Comparison of ENCODE assay signal across 1 cellular context in the genomic region with DNA sequence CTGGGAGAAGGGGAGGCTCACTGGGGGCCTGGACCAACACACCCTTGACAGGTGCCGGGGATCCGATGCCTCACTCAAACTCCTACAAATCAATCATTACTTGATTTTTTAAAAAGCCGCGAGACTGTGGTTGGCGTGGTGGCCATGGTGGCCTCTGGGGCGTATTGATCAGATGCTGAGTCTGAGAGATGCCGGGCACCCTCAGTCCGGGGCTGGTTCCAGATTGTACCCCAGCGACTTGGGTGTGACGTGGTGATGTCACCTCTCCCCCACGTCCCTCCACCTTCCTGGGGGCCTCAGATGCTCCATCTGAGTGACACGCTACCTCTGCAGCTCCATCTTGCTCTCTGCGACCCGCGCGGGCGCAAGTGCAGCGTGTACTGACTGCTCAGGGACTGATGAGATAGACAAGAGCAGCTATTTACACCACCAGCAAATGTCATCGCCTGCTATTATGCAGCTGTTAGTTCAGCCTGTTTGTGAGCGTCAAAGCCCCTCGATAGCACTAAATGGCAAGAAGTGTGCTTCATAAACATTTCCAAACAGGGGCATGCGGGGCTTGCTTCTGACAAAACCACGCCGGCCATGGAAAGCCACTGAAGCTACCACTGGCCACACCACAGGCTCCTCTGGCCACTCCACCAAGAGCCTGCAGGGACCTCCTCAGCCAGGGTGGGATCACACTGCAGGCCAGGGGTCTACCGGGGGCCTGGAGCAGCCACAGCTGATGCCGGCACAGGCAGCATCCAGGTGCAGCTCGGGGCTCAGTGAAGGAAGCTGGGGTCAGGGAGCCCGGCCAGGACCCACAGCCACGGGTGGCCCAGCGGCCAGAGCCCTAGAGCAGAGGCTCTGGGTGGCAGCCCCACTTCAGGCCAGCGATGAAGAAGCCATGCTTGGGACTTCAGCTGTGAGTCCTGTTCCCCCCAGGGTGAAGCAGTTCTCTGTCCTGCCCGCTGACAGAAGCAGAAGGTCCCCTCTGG.
A peak's percentile ranks its signal among the peaks of the same experiment; 100 is the strongest.
TF ChIP-seq lines count a peak whose summit lies in the region.

No MANE protein-coding gene starts in this region.

TF ChIP-seq in HepG2, 621 proteins besides CTCF, POLR2A, EP300 and RAD21:
- TF ChIP-seq CREB1 (IDR thresholded peaks at IDR 0.05) (peak; percentile 35; the same call in 1 of the 2 replicates), CREB1 (CRISPR knock-in tag; IDR thresholded peaks at IDR 0.05) (no peak), KDM4B (CRISPR knock-in tag; IDR thresholded peaks at IDR 0.05) (no peak), ZNF780A (CRISPR knock-in tag; IDR thresholded peaks at IDR 0.05) (no peak), RNF2 (conservative IDR thresholded peaks at IDR 0.05; ENCODE audit: low read depth) (no peak), ATM (IDR thresholded peaks at IDR 0.05; ENCODE audit: borderline replicate concordance) (no peak), AGO2 (optimal IDR thresholded peaks at IDR 0.05; ENCODE audit: low read depth, low read length) (no peak)
- TF ChIP-seq, protein P1, sequence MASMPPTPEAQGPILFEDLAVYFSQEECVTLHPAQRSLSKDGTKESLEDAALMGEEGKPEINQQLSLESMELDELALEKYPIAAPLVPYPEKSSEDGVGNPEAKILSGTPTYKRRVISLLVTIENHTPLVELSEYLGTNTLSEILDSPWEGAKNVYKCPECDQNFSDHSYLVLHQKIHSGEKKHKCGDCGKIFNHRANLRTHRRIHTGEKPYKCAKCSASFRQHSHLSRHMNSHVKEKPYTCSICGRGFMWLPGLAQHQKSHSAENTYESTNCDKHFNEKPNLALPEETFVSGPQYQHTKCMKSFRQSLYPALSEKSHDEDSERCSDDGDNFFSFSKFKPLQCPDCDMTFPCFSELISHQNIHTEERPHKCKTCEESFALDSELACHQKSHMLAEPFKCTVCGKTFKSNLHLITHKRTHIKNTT (CRISPR knock-in tag; IDR thresholded peaks at IDR 0.05) = no peak
- TF ChIP-seq, protein P2, sequence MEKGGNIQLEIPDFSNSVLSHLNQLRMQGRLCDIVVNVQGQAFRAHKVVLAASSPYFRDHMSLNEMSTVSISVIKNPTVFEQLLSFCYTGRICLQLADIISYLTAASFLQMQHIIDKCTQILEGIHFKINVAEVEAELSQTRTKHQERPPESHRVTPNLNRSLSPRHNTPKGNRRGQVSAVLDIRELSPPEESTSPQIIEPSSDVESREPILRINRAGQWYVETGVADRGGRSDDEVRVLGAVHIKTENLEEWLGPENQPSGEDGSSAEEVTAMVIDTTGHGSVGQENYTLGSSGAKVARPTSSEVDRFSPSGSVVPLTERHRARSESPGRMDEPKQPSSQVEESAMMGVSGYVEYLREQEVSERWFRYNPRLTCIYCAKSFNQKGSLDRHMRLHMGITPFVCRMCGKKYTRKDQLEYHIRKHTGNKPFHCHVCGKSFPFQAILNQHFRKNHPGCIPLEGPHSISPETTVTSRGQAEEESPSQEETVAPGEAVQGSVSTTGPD (CRISPR knock-in tag; IDR thresholded peaks at IDR 0.05) = no peak
